In genomic region chr7:118158766-118159165, GRCh38 we compare ENCODE assay signal across 1 cellular context.
TF ChIP-seq lines count a peak whose summit lies in the region.

No MANE protein-coding gene starts in this region.

TF ChIP-seq in HEK293, 187 proteins besides CTCF, POLR2A, EP300 and RAD21 (continued from another document):
- TF ChIP-seq, protein P1, sequence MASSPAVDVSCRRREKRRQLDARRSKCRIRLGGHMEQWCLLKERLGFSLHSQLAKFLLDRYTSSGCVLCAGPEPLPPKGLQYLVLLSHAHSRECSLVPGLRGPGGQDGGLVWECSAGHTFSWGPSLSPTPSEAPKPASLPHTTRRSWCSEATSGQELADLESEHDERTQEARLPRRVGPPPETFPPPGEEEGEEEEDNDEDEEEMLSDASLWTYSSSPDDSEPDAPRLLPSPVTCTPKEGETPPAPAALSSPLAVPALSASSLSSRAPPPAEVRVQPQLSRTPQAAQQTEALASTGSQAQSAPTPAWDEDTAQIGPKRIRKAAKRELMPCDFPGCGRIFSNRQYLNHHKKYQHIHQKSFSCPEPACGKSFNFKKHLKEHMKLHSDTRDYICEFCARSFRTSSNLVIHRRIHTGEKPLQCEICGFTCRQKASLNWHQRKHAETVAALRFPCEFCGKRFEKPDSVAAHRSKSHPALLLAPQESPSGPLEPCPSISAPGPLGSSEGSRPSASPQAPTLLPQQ (tag by site-specific recombination; IDR thresholded peaks at IDR 0.05): no peak
- TF ChIP-seq, protein P2, sequence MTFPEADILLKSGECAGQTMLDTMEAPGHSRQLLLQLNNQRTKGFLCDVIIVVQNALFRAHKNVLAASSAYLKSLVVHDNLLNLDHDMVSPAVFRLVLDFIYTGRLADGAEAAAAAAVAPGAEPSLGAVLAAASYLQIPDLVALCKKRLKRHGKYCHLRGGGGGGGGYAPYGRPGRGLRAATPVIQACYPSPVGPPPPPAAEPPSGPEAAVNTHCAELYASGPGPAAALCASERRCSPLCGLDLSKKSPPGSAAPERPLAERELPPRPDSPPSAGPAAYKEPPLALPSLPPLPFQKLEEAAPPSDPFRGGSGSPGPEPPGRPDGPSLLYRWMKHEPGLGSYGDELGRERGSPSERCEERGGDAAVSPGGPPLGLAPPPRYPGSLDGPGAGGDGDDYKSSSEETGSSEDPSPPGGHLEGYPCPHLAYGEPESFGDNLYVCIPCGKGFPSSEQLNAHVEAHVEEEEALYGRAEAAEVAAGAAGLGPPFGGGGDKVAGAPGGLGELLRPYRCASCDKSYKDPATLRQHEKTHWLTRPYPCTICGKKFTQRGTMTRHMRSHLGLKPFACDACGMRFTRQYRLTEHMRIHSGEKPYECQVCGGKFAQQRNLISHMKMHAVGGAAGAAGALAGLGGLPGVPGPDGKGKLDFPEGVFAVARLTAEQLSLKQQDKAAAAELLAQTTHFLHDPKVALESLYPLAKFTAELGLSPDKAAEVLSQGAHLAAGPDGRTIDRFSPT (tag by site-specific recombination; IDR thresholded peaks at IDR 0.05): no peak
- TF ChIP-seq, protein P3, sequence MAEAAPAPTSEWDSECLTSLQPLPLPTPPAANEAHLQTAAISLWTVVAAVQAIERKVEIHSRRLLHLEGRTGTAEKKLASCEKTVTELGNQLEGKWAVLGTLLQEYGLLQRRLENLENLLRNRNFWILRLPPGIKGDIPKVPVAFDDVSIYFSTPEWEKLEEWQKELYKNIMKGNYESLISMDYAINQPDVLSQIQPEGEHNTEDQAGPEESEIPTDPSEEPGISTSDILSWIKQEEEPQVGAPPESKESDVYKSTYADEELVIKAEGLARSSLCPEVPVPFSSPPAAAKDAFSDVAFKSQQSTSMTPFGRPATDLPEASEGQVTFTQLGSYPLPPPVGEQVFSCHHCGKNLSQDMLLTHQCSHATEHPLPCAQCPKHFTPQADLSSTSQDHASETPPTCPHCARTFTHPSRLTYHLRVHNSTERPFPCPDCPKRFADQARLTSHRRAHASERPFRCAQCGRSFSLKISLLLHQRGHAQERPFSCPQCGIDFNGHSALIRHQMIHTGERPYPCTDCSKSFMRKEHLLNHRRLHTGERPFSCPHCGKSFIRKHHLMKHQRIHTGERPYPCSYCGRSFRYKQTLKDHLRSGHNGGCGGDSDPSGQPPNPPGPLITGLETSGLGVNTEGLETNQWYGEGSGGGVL (tag by site-specific recombination; IDR thresholded peaks at IDR 0.05): no peak
- no peak for TF ChIP-seq ZNF140 (tag by site-specific recombination; IDR thresholded peaks at IDR 0.05)
- TF ChIP-seq, protein P4, sequence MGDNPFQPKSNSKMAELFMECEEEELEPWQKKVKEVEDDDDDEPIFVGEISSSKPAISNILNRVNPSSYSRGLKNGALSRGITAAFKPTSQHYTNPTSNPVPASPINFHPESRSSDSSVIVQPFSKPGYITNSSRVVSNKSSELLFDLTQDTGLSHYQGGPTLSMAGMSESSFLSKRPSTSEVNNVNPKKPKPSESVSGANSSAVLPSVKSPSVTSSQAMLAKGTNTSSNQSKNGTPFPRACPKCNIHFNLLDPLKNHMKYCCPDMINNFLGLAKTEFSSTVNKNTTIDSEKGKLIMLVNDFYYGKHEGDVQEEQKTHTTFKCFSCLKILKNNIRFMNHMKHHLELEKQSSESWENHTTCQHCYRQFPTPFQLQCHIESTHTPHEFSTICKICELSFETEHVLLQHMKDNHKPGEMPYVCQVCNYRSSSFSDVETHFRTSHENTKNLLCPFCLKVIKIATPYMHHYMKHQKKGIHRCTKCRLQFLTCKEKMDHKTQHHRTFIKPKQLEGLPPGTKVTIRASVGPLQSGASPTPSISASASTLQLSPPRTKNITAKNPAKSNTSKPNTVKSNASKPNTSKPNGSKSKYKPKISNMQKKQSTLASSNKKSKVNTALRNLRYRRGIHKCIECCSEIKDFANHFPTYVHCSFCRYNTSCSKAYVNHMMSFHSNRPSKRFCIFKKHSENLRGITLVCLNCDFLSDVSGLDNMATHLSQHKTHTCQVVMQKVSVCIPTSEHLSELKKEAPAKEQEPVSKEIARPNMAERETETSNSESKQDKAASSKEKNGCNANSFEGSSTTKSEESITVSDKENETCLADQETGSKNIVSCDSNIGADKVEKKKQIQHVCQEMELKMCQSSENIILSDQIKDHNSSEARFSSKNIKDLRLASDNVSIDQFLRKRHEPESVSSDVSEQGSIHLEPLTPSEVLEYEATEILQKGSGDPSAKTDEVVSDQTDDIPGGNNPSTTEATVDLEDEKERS (tag by site-specific recombination; IDR thresholded peaks at IDR 0.05): peak; percentile 48; the same call in 1 of the 2 replicates
- TF ChIP-seq MEIS1 (CRISPR knock-in tag; IDR thresholded peaks at IDR 0.05; ENCODE audit: borderline replicate concordance): no peak
- 0 out of 2 replicates have a peak, but pooled peaks have one; percentile 37 for TF ChIP-seq ZNF558 (tag by site-specific recombination; IDR thresholded peaks at IDR 0.05)
- peak; percentile 60 for TF ChIP-seq ZNF529 (tag by site-specific recombination; IDR thresholded peaks at IDR 0.05; ENCODE audit: insufficient replicate concordance)
- TF ChIP-seq ZNF596 (tag by site-specific recombination; IDR thresholded peaks at IDR 0.05): no peak
- TF ChIP-seq ZNF626 (tag by site-specific recombination; IDR thresholded peaks at IDR 0.05): peak; percentile 66; the same call in 1 of the 2 replicates
- no peak for TF ChIP-seq GLI4 (tag by site-specific recombination; IDR thresholded peaks at IDR 0.05)
- no peak for TF ChIP-seq ZNF391 (tag by site-specific recombination; IDR thresholded peaks at IDR 0.05; ENCODE audit: borderline replicate concordance, low read depth)
- no peak for TF ChIP-seq BCL11A (tag by site-specific recombination; IDR thresholded peaks at IDR 0.05; ENCODE audit: low read depth)
- TF ChIP-seq ZFP69B (tag by site-specific recombination; IDR thresholded peaks at IDR 0.05): no peak
- no peak for TF ChIP-seq ZBTB1 (tag by site-specific recombination; IDR thresholded peaks at IDR 0.05)
- TF ChIP-seq ZNF677 (tag by site-specific recombination; IDR thresholded peaks at IDR 0.05): no peak
- TF ChIP-seq ZNF776 (tag by site-specific recombination; IDR thresholded peaks at IDR 0.05; ENCODE audit: borderline replicate concordance): no peak
- no peak for TF ChIP-seq ZNF133 (tag by site-specific recombination; IDR thresholded peaks at IDR 0.05)
- TF ChIP-seq ZNF510 (tag by site-specific recombination; IDR thresholded peaks at IDR 0.05; ENCODE audit: insufficient replicate concordance): peak; percentile 37
- no peak for TF ChIP-seq ZNF585B (tag by site-specific recombination; IDR thresholded peaks at IDR 0.05)
- TF ChIP-seq ZNF266 (tag by site-specific recombination; IDR thresholded peaks at IDR 0.05; ENCODE audit: low read depth): no peak
- TF ChIP-seq INSM2 (tag by site-specific recombination; IDR thresholded peaks at IDR 0.05): no peak
